In the genomic region with DNA sequence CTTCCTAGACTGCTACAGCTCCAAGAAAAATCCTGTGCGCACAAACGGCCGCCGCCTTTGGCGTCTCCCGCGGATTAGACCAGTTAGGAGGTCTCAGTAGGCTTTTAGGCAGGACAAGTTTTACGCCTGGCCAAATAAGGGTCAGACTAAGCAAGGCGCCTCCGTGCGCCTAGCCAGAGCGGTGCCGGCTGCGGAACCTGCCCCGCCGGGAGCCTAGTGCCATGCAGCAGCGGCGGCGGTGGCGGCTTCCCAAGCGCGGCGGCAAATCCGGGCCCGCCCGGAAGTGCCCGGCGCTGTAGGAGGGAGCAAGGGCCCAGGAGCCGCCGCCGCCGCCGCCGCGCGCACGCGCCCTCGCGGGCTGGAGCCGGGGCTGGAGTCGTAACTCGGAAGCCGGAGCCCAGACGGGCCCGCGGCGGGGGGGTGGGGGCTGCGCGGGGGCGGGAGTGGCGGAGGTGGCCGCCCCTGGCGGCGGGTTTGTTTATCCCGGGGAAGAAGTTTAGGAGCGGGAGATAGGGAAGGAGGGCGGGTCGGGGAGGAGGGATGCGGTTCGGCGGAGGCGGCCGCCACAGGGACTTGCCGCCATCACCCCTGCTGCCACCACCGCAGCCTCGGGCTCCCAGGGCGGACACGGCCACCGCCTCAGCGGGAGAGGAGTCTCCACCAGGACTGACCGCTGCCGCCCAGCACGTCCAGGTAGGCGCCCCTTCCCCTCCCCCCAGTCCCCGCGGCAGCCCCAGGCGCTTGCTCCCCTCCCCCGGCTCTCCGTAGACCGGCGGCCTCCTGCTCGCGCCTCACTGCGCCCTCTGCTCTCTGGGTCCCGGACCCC, we compare ENCODE assay signal across 1 cellular context.
TF ChIP-seq lines count a peak whose summit lies in the region.

A gene (plus strand): TSS at position 344 of the 826 bp plus-strand sequence. CDS start 48,447 bp downstream, outside the sequence.

TF ChIP-seq in HepG2, 621 proteins besides CTCF, POLR2A, EP300 and RAD21 (continued from another document and continues in another):
- TF ChIP-seq, protein P1, sequence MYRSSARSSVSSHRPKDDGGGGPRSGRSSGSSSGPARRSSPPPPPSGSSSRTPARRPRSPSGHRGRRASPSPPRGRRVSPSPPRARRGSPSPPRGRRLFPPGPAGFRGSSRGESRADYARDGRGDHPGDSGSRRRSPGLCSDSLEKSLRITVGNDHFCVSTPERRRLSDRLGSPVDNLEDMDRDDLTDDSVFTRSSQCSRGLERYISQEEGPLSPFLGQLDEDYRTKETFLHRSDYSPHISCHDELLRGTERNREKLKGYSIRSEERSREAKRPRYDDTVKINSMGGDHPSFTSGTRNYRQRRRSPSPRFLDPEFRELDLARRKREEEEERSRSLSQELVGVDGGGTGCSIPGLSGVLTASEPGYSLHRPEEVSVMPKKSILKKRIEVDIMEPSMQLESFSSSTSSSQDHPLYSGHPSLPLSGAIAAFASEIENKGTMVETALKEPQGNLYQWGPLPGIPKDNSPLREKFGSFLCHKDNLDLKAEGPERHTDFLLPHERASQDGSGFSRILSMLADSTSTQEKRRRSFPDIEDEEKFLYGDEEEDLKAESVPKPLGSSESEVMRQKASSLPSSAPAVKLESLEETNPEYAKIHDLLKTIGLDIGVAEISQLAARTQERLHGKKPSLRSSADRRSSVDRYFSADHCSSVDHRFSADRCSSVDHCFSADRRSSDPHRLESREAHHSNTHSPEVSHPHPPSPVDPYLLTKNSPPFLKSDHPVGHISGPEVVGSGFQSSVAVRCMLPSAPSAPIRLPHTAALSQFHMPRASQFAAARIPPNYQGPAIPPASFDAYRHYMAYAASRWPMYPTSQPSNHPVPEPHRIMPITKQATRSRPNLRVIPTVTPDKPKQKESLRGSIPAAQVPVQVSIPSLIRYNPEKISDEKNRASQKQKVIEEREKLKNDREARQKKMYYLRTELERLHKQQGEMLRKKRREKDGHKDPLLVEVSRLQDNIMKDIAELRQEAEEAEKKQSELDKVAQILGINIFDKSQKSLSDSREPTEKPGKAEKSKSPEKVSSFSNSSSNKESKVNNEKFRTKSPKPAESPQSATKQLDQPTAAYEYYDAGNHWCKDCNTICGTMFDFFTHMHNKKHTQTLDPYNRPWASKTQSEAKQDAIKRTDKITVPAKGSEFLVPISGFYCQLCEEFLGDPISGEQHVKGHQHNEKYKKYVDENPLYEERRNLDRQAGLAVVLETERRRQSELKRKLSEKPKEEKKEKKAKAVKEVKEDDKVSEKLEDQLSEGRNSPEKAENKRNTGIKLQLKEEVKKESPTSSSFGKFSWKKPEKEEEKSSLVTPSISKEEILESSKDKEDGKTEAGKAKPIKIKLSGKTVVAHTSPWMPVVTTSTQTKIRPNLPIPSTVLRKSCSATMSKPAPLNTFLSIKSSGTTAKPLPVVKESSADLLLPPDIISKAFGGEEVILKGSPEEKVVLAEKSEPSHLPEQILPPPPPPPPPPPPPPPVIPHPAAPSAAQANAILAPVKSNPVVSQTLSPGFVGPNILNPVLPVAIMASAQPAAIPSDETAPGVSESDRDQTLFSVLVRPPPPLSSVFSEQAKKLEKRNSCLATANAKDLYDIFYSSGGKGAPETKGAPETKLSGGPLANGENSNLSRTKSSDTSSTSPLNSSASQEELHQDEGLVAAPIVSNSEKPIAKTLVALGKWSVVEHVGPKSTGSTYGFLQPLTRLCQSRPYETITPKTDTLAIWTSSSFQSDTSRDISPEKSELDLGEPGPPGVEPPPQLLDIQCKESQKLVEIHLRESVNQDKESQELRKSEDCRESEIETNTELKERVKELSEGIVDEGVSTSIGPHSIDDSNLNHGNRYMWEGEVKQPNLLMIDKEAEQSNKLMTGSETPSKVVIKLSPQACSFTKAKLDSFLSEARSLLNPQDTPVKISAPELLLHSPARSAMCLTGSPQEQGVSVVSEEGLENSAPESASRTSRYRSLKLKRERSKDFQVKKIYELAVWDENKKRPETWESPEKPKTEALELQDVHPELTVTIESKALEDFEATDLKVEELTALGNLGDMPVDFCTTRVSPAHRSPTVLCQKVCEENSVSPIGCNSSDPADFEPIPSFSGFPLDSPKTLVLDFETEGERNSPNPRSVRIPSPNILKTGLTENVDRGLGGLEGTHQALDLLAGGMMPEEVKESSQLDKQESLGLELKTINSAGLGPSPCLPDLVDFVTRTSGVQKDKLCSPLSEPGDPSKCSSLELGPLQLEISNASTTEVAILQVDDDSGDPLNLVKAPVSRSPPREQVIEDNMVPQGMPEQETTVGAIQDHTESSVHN (CRISPR knock-in tag; IDR thresholded peaks at IDR 0.05): no peak
- TF ChIP-seq SSRP1 (CRISPR knock-in tag; IDR thresholded peaks at IDR 0.05): 0 out of 2 replicates have a peak, but pooled peaks have one; percentile 14
- TF ChIP-seq, protein P2, sequence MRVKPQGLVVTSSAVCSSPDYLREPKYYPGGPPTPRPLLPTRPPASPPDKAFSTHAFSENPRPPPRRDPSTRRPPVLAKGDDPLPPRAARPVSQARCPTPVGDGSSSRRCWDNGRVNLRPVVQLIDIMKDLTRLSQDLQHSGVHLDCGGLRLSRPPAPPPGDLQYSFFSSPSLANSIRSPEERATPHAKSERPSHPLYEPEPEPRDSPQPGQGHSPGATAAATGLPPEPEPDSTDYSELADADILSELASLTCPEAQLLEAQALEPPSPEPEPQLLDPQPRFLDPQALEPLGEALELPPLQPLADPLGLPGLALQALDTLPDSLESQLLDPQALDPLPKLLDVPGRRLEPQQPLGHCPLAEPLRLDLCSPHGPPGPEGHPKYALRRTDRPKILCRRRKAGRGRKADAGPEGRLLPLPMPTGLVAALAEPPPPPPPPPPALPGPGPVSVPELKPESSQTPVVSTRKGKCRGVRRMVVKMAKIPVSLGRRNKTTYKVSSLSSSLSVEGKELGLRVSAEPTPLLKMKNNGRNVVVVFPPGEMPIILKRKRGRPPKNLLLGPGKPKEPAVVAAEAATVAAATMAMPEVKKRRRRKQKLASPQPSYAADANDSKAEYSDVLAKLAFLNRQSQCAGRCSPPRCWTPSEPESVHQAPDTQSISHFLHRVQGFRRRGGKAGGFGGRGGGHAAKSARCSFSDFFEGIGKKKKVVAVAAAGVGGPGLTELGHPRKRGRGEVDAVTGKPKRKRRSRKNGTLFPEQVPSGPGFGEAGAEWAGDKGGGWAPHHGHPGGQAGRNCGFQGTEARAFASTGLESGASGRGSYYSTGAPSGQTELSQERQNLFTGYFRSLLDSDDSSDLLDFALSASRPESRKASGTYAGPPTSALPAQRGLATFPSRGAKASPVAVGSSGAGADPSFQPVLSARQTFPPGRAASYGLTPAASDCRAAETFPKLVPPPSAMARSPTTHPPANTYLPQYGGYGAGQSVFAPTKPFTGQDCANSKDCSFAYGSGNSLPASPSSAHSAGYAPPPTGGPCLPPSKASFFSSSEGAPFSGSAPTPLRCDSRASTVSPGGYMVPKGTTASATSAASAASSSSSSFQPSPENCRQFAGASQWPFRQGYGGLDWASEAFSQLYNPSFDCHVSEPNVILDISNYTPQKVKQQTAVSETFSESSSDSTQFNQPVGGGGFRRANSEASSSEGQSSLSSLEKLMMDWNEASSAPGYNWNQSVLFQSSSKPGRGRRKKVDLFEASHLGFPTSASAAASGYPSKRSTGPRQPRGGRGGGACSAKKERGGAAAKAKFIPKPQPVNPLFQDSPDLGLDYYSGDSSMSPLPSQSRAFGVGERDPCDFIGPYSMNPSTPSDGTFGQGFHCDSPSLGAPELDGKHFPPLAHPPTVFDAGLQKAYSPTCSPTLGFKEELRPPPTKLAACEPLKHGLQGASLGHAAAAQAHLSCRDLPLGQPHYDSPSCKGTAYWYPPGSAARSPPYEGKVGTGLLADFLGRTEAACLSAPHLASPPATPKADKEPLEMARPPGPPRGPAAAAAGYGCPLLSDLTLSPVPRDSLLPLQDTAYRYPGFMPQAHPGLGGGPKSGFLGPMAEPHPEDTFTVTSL (CRISPR knock-in tag; IDR thresholded peaks at IDR 0.05; ENCODE audit: borderline replicate concordance): peak; percentile 81
- no peak for TF ChIP-seq SMYD3 (CRISPR knock-in tag; IDR thresholded peaks at IDR 0.05)
- no peak for TF ChIP-seq NONO (IDR thresholded peaks at IDR 0.05)
- peak; percentile 73 for TF ChIP-seq NONO (CRISPR knock-in tag; conservative IDR thresholded peaks at IDR 0.05)
- no peak for TF ChIP-seq FOXK1 (CRISPR knock-in tag; IDR thresholded peaks at IDR 0.05; ENCODE audit: borderline replicate concordance, low read depth)
- 0 out of 2 replicates have a peak, but pooled peaks have one; percentile 42 for TF ChIP-seq ZNF180 (CRISPR knock-in tag; IDR thresholded peaks at IDR 0.05; ENCODE audit: borderline replicate concordance, low read depth)
- no peak for TF ChIP-seq ZNF713 (CRISPR knock-in tag; IDR thresholded peaks at IDR 0.05)
- no peak for TF ChIP-seq ZNF326 (CRISPR knock-in tag; IDR thresholded peaks at IDR 0.05; ENCODE audit: borderline replicate concordance)
- no peak for TF ChIP-seq ZNF367 (CRISPR knock-in tag; IDR thresholded peaks at IDR 0.05; ENCODE audit: borderline replicate concordance)
- TF ChIP-seq, protein P3, sequence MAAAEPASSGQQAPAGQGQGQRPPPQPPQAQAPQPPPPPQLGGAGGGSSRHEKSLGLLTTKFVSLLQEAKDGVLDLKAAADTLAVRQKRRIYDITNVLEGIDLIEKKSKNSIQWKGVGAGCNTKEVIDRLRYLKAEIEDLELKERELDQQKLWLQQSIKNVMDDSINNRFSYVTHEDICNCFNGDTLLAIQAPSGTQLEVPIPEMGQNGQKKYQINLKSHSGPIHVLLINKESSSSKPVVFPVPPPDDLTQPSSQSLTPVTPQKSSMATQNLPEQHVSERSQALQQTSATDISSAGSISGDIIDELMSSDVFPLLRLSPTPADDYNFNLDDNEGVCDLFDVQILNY (CRISPR knock-in tag; conservative IDR thresholded peaks at IDR 0.05): peak; percentile 74; the same call in 1 of the 2 replicates
- TF ChIP-seq, protein P4, sequence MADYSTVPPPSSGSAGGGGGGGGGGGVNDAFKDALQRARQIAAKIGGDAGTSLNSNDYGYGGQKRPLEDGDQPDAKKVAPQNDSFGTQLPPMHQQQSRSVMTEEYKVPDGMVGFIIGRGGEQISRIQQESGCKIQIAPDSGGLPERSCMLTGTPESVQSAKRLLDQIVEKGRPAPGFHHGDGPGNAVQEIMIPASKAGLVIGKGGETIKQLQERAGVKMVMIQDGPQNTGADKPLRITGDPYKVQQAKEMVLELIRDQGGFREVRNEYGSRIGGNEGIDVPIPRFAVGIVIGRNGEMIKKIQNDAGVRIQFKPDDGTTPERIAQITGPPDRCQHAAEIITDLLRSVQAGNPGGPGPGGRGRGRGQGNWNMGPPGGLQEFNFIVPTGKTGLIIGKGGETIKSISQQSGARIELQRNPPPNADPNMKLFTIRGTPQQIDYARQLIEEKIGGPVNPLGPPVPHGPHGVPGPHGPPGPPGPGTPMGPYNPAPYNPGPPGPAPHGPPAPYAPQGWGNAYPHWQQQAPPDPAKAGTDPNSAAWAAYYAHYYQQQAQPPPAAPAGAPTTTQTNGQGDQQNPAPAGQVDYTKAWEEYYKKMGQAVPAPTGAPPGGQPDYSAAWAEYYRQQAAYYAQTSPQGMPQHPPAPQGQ (CRISPR knock-in tag; IDR thresholded peaks at IDR 0.05; ENCODE audit: borderline replicate concordance): no peak
- TF ChIP-seq ZNF432 (CRISPR knock-in tag; IDR thresholded peaks at IDR 0.05; ENCODE audit: borderline replicate concordance): no peak
- no peak for TF ChIP-seq MEIS2 (CRISPR knock-in tag; IDR thresholded peaks at IDR 0.05)
- TF ChIP-seq, protein P5, sequence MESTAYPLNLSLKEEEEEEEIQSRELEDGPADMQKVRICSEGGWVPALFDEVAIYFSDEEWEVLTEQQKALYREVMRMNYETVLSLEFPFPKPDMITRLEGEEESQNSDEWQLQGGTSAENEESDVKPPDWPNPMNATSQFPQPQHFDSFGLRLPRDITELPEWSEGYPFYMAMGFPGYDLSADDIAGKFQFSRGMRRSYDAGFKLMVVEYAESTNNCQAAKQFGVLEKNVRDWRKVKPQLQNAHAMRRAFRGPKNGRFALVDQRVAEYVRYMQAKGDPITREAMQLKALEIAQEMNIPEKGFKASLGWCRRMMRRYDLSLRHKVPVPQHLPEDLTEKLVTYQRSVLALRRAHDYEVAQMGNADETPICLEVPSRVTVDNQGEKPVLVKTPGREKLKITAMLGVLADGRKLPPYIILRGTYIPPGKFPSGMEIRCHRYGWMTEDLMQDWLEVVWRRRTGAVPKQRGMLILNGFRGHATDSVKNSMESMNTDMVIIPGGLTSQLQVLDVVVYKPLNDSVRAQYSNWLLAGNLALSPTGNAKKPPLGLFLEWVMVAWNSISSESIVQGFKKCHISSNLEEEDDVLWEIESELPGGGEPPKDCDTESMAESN (CRISPR knock-in tag; conservative IDR thresholded peaks at IDR 0.05): peak; percentile 86
- no peak for TF ChIP-seq CREB1 (IDR thresholded peaks at IDR 0.05)
- TF ChIP-seq CREB1 (CRISPR knock-in tag; IDR thresholded peaks at IDR 0.05): no peak
- TF ChIP-seq MAFG (CRISPR knock-in tag; IDR thresholded peaks at IDR 0.05): no peak
- no peak for TF ChIP-seq HNRNPUL1 (IDR thresholded peaks at IDR 0.05; ENCODE audit: low read depth, low read length)
- no peak for TF ChIP-seq ZNF720 (CRISPR knock-in tag; IDR thresholded peaks at IDR 0.05)
- TF ChIP-seq SATB2 (CRISPR knock-in tag; IDR thresholded peaks at IDR 0.05): 0 out of 2 replicates have a peak, but pooled peaks have one; percentile 17
- 0 out of 2 replicates have a peak, but pooled peaks have one; percentile 44 for TF ChIP-seq ZNF20 (CRISPR knock-in tag; IDR thresholded peaks at IDR 0.05)
- no peak for TF ChIP-seq MTF1 (CRISPR knock-in tag; IDR thresholded peaks at IDR 0.05)
- TF ChIP-seq, protein P6, sequence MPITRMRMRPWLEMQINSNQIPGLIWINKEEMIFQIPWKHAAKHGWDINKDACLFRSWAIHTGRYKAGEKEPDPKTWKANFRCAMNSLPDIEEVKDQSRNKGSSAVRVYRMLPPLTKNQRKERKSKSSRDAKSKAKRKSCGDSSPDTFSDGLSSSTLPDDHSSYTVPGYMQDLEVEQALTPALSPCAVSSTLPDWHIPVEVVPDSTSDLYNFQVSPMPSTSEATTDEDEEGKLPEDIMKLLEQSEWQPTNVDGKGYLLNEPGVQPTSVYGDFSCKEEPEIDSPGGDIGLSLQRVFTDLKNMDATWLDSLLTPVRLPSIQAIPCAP (CRISPR knock-in tag; IDR thresholded peaks at IDR 0.05; ENCODE audit: low read depth): no peak
- no peak for TF ChIP-seq ZNF7 (CRISPR knock-in tag; IDR thresholded peaks at IDR 0.05)
- TF ChIP-seq MATR3 (CRISPR knock-in tag; IDR thresholded peaks at IDR 0.05): no peak
- TF ChIP-seq NR2C2 (CRISPR knock-in tag; IDR thresholded peaks at IDR 0.05; ENCODE audit: borderline replicate concordance): no peak; the same call in 1 of the 2 replicates
- TF ChIP-seq FOXA1 (IDR thresholded peaks at IDR 0.05): no peak
- TF ChIP-seq FOXA1 (CRISPR knock-in tag; IDR thresholded peaks at IDR 0.05): no peak
- no peak for TF ChIP-seq TCF7 (IDR thresholded peaks at IDR 0.05; ENCODE audit: low read depth)
- no peak for TF ChIP-seq MIER3 (CRISPR knock-in tag; IDR thresholded peaks at IDR 0.05; ENCODE audit: borderline replicate concordance)
